2 cellular contexts compared by ENCODE assay signal in the genomic region with DNA sequence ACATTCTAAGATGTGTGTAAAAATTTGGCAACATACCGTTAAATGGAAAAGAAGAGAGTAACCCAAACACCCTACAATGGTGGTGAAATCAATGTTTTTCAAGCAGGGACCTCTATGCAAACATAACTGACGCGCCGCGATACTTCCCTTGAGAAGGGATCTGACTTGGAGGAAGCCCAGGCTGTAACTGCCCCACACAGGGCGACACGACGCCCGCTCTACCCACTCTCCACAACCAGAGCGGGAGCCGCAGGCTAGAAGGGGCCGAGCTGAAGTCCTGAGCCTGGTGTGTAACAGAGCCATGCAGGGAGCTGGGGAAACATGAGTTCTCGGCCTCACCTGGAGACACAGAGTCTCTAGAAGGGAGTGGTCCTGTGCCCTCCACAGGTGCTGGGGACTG.
TF ChIP-seq lines count a peak whose summit lies in the region.

No MANE protein-coding gene starts in this region.

TF ChIP-seq in GM23338, 12 proteins besides CTCF, POLR2A, EP300 and RAD21 (continued from another document):
- TF ChIP-seq ZNF331 (CRISPR knock-in tag; IDR thresholded peaks at IDR 0.05; ENCODE audit: low read depth) (no peak), ZNF114 (CRISPR knock-in tag; IDR thresholded peaks at IDR 0.05) (no peak), NANOG (IDR thresholded peaks at IDR 0.05; ENCODE audit: borderline replicate concordance) (no peak), STAT1 (IDR thresholded peaks at IDR 0.05; ENCODE audit: unreplicated experiment) (no peak), POLR2AphosphoS5 (IDR thresholded peaks at IDR 0.05; ENCODE audit: low read depth) (no peak)
- TF ChIP-seq, protein P1, sequence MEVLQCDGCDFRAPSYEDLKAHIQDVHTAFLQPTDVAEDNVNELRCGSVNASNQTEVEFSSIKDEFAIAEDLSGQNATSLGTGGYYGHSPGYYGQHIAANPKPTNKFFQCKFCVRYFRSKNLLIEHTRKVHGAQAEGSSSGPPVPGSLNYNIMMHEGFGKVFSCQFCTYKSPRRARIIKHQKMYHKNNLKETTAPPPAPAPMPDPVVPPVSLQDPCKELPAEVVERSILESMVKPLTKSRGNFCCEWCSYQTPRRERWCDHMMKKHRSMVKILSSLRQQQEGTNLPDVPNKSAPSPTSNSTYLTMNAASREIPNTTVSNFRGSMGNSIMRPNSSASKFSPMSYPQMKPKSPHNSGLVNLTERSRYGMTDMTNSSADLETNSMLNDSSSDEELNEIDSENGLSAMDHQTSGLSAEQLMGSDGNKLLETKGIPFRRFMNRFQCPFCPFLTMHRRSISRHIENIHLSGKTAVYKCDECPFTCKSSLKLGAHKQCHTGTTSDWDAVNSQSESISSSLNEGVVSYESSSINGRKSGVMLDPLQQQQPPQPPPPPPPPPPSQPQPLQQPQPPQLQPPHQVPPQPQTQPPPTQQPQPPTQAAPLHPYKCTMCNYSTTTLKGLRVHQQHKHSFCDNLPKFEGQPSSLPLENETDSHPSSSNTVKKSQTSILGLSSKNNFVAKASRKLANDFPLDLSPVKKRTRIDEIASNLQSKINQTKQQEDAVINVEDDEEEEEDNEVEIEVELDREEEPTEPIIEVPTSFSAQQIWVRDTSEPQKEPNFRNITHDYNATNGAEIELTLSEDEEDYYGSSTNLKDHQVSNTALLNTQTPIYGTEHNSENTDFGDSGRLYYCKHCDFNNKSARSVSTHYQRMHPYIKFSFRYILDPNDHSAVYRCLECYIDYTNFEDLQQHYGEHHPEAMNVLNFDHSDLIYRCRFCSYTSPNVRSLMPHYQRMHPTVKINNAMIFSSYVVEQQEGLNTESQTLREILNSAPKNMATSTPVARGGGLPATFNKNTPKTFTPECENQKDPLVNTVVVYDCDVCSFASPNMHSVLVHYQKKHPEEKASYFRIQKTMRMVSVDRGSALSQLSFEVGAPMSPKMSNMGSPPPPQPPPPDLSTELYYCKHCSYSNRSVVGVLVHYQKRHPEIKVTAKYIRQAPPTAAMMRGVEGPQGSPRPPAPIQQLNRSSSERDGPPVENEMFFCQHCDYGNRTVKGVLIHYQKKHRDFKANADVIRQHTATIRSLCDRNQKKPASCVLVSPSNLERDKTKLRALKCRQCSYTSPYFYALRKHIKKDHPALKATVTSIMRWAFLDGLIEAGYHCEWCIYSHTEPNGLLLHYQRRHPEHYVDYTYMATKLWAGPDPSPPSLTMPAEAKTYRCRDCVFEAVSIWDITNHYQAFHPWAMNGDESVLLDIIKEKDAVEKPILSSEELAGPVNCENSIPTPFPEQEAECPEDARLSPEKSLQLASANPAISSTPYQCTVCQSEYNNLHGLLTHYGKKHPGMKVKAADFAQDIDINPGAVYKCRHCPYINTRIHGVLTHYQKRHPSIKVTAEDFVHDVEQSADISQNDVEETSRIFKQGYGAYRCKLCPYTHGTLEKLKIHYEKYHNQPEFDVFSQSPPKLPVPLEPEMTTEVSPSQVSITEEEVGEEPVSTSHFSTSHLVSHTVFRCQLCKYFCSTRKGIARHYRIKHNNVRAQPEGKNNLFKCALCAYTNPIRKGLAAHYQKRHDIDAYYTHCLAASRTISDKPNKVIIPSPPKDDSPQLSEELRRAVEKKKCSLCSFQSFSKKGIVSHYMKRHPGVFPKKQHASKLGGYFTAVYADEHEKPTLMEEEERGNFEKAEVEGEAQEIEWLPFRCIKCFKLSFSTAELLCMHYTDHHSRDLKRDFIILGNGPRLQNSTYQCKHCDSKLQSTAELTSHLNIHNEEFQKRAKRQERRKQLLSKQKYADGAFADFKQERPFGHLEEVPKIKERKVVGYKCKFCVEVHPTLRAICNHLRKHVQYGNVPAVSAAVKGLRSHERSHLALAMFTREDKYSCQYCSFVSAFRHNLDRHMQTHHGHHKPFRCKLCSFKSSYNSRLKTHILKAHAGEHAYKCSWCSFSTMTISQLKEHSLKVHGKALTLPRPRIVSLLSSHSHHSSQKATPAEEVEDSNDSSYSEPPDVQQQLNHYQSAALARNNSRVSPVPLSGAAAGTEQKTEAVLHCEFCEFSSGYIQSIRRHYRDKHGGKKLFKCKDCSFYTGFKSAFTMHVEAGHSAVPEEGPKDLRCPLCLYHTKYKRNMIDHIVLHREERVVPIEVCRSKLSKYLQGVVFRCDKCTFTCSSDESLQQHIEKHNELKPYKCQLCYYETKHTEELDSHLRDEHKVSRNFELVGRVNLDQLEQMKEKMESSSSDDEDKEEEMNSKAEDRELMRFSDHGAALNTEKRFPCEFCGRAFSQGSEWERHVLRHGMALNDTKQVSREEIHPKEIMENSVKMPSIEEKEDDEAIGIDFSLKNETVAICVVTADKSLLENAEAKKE (CRISPR knock-in tag; IDR thresholded peaks at IDR 0.05) = no peak
- TF ChIP-seq, protein P2, sequence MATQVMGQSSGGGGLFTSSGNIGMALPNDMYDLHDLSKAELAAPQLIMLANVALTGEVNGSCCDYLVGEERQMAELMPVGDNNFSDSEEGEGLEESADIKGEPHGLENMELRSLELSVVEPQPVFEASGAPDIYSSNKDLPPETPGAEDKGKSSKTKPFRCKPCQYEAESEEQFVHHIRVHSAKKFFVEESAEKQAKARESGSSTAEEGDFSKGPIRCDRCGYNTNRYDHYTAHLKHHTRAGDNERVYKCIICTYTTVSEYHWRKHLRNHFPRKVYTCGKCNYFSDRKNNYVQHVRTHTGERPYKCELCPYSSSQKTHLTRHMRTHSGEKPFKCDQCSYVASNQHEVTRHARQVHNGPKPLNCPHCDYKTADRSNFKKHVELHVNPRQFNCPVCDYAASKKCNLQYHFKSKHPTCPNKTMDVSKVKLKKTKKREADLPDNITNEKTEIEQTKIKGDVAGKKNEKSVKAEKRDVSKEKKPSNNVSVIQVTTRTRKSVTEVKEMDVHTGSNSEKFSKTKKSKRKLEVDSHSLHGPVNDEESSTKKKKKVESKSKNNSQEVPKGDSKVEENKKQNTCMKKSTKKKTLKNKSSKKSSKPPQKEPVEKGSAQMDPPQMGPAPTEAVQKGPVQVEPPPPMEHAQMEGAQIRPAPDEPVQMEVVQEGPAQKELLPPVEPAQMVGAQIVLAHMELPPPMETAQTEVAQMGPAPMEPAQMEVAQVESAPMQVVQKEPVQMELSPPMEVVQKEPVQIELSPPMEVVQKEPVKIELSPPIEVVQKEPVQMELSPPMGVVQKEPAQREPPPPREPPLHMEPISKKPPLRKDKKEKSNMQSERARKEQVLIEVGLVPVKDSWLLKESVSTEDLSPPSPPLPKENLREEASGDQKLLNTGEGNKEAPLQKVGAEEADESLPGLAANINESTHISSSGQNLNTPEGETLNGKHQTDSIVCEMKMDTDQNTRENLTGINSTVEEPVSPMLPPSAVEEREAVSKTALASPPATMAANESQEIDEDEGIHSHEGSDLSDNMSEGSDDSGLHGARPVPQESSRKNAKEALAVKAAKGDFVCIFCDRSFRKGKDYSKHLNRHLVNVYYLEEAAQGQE (IDR thresholded peaks at IDR 0.05; ENCODE audit: unreplicated experiment) = no peak

TF ChIP-seq in H1, 55 proteins besides CTCF, POLR2A, EP300 and RAD21:
- TF ChIP-seq CBX5 (IDR thresholded peaks at IDR 0.05; ENCODE audit: low read depth, low read length) (no peak), FOSL1 (IDR thresholded peaks at IDR 0.05; ENCODE audit: insufficient read depth, low read depth, low read length) (no peak), RFX5 (IDR thresholded peaks at IDR 0.05; ENCODE audit: borderline replicate concordance, low read depth, low read length) (no peak), HDAC6 (IDR thresholded peaks at IDR 0.05; ENCODE audit: low read depth, low read length) (no peak), SP1 (IDR thresholded peaks at IDR 0.05; ENCODE audit: low read depth, low read length) (no peak), SUZ12 (IDR thresholded peaks at IDR 0.05; ENCODE audit: low read length) (no peak), POLR2AphosphoS5 (IDR thresholded peaks at IDR 0.05; ENCODE audit: low read depth, low read length) (no peak), RBBP5 (IDR thresholded peaks at IDR 0.05; ENCODE audit: borderline replicate concordance, low read depth, low read length) (no peak), TEAD4 (IDR thresholded peaks at IDR 0.05; ENCODE audit: low read depth, low read length) (no peak), CHD1 (IDR thresholded peaks at IDR 0.05; ENCODE audit: low read depth, low read length) (no peak), JUND (IDR thresholded peaks at IDR 0.05; ENCODE audit: low read length) (no peak)
- TF ChIP-seq, protein P3, sequence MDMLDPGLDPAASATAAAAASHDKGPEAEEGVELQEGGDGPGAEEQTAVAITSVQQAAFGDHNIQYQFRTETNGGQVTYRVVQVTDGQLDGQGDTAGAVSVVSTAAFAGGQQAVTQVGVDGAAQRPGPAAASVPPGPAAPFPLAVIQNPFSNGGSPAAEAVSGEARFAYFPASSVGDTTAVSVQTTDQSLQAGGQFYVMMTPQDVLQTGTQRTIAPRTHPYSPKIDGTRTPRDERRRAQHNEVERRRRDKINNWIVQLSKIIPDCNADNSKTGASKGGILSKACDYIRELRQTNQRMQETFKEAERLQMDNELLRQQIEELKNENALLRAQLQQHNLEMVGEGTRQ (IDR thresholded peaks at IDR 0.05; ENCODE audit: low read length) = no peak
- TF ChIP-seq, protein P4, sequence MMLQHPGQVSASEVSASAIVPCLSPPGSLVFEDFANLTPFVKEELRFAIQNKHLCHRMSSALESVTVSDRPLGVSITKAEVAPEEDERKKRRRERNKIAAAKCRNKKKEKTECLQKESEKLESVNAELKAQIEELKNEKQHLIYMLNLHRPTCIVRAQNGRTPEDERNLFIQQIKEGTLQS (IDR thresholded peaks at IDR 0.05; ENCODE audit: insufficient read depth, low read depth, low read length) = no peak
TF ChIP-seq in H1: peak in this region for 0.
